21 cellular contexts compared by ENCODE assay signal in the genomic region with DNA sequence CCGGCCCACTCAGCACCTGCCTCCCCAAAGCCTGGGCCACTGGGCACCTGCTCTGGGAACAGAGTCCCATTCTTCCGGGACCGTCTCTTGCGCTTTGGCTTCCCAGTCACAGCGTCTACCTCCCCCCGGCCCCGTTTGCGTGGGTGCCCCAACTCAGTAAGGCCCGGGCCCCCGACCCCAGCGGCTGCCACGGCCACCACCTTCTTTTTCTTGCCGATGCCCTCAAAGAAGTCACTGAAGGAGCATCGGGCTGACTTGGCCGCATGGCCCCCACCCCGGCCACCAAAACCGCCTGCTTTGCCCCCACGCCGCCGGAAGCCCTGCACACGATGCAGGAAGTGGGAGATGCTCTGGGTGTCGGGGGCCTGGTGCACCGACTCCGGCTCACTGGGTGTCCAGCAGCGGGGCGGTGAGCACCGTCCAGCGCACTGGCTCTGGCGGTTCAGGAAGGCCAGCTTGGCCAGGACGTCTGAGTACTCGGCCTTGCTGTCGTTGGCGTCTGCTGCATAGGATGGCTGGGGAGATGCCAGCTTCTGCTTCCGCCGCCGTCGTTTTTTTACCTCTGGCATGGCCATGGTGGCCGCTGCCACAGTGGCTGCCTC.
"Had no signal": no experiment of that assay in that cellular context is flagged by ENCODE, and none has a peak within 500 bp of the region (broad histone marks: within the 10 kb centered on the region; RNA-seq: fewer than 3 reads in every experiment).

No MANE protein-coding gene starts in this region.

- ATAC-seq: activated CD4-positive, CD25-positive, alpha-beta regulatory T cell treated with anti-CD3 and anti-CD28 coated beads, Interleukin-2, amount 50 U/mL, for 24 hours; activated CD8-positive, alpha-beta T cell treated with anti-CD3 and anti-CD28 coated beads for 36 hours had no signal

- DNase-seq: activated CD4-positive, alpha-beta T cell treated with anti-CD3 and anti-CD28 coated beads for 4 hours; activated CD8-positive, alpha-beta memory T cell treated with anti-CD3 and anti-CD28 coated beads, Interleukin-2, amount 50 U/mL, for 4 hours; activated CD8-positive, alpha-beta T cell treated with anti-CD3 and anti-CD28 coated beads for 36 hours; activated naive CD4-positive, alpha-beta T cell treated with anti-CD3 and anti-CD28 coated beads, Interleukin-2, amount 50 U/mL, for 16 hours; activated naive CD8-positive, alpha-beta T cell treated with anti-CD3 and anti-CD28 coated beads, Interleukin-2, amount 10 ng/mL, durations not matched to agents 7 days and 5 days; anterior cingulate cortex; MG63; MV-4-11; NCI-H1092 treated with DMSO at 0.1 percent for 48 hours; NCI-H1417 treated with DMSO at 0.1 percent for 48 hours; NCI-H1694; NCI-H2029; NCI-H2107; NCI-H2171 treated with DMSO at 0.1 percent for 48 hours; NCI-H226; NCI-H526 treated with DMSO at 0.1 percent for 48 hours; NCI-H82; SHP77 treated with DMSO at 0.1 percent for 48 hours had no signal

- H3K27me3 ChIP-seq: adrenal gland, MG63 had no signal

- FAIRE-seq: bronchial epithelial cell had no signal

- H3K4me3 ChIP-seq: adrenal gland, MG63 had no signal

- H3K9me3 ChIP-seq: adrenal gland, MG63 had no signal
